Comparison of ENCODE assay signal across 15 cellular contexts in the genomic region with DNA sequence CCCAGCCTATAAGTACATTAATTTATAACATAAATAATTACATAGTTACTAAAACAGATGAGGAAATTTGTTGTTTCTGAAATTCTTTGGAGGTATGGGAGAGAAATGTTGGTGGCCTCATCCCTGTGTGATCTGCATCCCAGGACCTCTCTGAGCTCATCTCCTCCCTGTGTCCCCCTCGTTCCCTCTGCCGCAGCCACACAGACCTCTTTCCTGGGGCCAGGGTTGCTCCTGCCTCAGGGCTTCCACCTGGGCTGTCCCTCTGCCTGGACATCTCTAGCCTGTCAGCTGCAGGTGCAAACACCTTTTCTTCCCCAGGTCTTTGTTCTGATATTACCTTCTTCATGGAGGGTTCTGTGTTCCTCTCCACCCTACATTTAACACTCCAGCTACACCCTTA.
"Had no signal": no experiment of that assay in that cellular context is flagged by ENCODE, and none has a peak within 500 bp of the region (broad histone marks: within the 10 kb centered on the region; RNA-seq: fewer than 3 reads in every experiment).

No MANE protein-coding gene starts in this region.

- H3K27ac Mint-ChIP-seq: activated CD4-positive, alpha-beta memory T cell treated with anti-CD3 and anti-CD28 coated beads, Interleukin-2, amount 10 ng/mL, durations not matched to agents 7 days and 5 days; stimulated activated naive CD8-positive, alpha-beta T cell treated with anti-CD3 and anti-CD28 coated beads, Interleukin-15, Interleukin-2, amounts not matched to agents 100 ng/mL and 50 ng/mL, for 24 hours had no signal

- H3K4me3 ChIP-seq: cardiac muscle cell, esophagus squamous epithelium, hepatocyte, lung, right atrium auricular region, upper lobe of right lung had no signal

- H3K4me2 ChIP-seq: hepatocyte had no signal

- H3K27ac ChIP-seq: cardiac muscle cell, esophagus squamous epithelium, hepatocyte, right atrium auricular region, upper lobe of right lung had no signal

- H3K27me3 ChIP-seq: cardiac muscle cell, esophagus squamous epithelium, hepatocyte, right atrium auricular region, upper lobe of right lung had no signal

- H3K9me3 ChIP-seq: right atrium auricular region, upper lobe of right lung had no signal

- H3K27me3 Mint-ChIP-seq: activated CD4-positive, alpha-beta memory T cell treated with anti-CD3 and anti-CD28 coated beads, Interleukin-2, amount 10 ng/mL, durations not matched to agents 7 days and 5 days; stimulated activated naive CD8-positive, alpha-beta T cell treated with anti-CD3 and anti-CD28 coated beads, Interleukin-15, Interleukin-2, amounts not matched to agents 100 ng/mL and 50 ng/mL, for 24 hours had no signal

- H3K4me3 Mint-ChIP-seq: activated CD4-positive, alpha-beta memory T cell treated with anti-CD3 and anti-CD28 coated beads, Interleukin-2, amount 10 ng/mL, durations not matched to agents 7 days and 5 days; stimulated activated naive CD8-positive, alpha-beta T cell treated with anti-CD3 and anti-CD28 coated beads, Interleukin-15, Interleukin-2, amounts not matched to agents 100 ng/mL and 50 ng/mL, for 24 hours had no signal

- DNase-seq: activated CD4-positive, alpha-beta memory T cell treated with anti-CD3 and anti-CD28 coated beads, Interleukin-2, amount 10 ng/mL, durations not matched to agents 7 days and 5 days; activated CD4-positive, alpha-beta T cell treated with anti-CD3 and anti-CD28 coated beads for 4 hours; activated CD8-positive, alpha-beta memory T cell treated with anti-CD3 and anti-CD28 coated beads, Interleukin-2, amount 50 U/mL, for 4 hours; activated T-cell treated with anti-CD3 and anti-CD28 coated beads, Interleukin-2, amount 50 U/mL, for 72 hours; esophagus squamous epithelium; islet precursor cell; small intestine; stimulated activated CD4-positive, alpha-beta T cell treated with anti-CD3 and anti-CD28 coated beads, Interleukin-4, amount 100 ng/mL, for 24 hours; T-helper 2 cell; upper lobe of right lung had no signal

- H3K36me3 ChIP-seq: cardiac muscle cell, right atrium auricular region, upper lobe of right lung had no signal

- H2AFZ ChIP-seq: hepatocyte had no signal
